29 cellular contexts compared by ENCODE assay signal in the genomic region with DNA sequence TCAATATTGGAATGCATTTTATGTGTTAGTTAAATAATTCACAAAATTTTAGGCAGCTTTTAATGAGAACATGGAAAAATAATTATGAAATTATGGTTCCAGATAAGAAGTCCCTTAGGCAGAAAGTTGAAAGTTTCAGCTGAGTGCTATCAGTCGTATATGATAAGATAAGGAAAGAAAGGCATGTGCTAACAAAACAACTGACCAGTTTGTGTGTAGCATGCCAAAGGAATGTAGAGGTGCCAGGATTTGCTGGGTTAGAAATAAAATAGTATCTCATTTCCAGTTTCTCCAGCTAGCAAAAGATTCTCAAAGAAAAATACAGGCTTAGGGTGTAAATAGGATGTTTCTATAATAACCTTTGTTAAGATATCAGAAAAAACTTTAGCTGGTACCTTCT.
"Had no signal": no experiment of that assay in that cellular context is flagged by ENCODE, and none has a peak within 500 bp of the region (broad histone marks: within the 10 kb centered on the region; RNA-seq: fewer than 3 reads in every experiment).

No MANE protein-coding gene starts in this region.

- H3K36me3 Mint-ChIP-seq: naive thymus-derived CD4-positive, alpha-beta T cell; natural killer cell; neural progenitor cell; stimulated activated effector memory CD8-positive, alpha-beta T cell treated with anti-CD3 and anti-CD28 coated beads, Interleukin-12 subunit alpha, Interleukin-12 subunit beta, amount 100 ng/mL, for 72 hours; stimulated activated naive B cell treated with anti-CD40 and anti-IgM and Interleukin-4, amounts not matched to agents 10 μg/mL and 1 μg/mL and 100 μg/mL, for 72 hours; type B pancreatic cell had no signal

- H3K9me3 ChIP-seq: psoas muscle, right lobe of liver, suprapubic skin, testis, tibial artery, transverse colon, upper lobe of right lung, uterus had no signal

- H3K27me3 Mint-ChIP-seq: naive thymus-derived CD4-positive, alpha-beta T cell; stimulated activated naive B cell treated with anti-CD40 and anti-IgM and Interleukin-4, amounts not matched to agents 10 μg/mL and 1 μg/mL and 100 μg/mL, for 72 hours; stimulated activated naive CD8-positive, alpha-beta T cell treated with anti-CD3 and anti-CD28 coated beads, Interleukin-15, Interleukin-2, amounts not matched to agents 100 ng/mL and 50 ng/mL, for 24 hours; type B pancreatic cell had no signal

- H3K4me3 ChIP-seq: neural progenitor cell, psoas muscle, right lobe of liver, sigmoid colon, suprapubic skin, testis, tibial artery, transverse colon, upper lobe of right lung, uterus had no signal

- H3K4me3 Mint-ChIP-seq: naive thymus-derived CD4-positive, alpha-beta T cell; natural killer cell; nephron; neural progenitor cell; stimulated activated effector memory CD8-positive, alpha-beta T cell treated with anti-CD3 and anti-CD28 coated beads, Interleukin-12 subunit alpha, Interleukin-12 subunit beta, amount 100 ng/mL, for 72 hours; stimulated activated naive B cell treated with anti-CD40 and anti-IgM and Interleukin-4, amounts not matched to agents 10 μg/mL and 1 μg/mL and 100 μg/mL, for 72 hours; stimulated activated naive CD8-positive, alpha-beta T cell treated with anti-CD3 and anti-CD28 coated beads, Interleukin-15, Interleukin-2, amounts not matched to agents 100 ng/mL and 50 ng/mL, for 24 hours; type B pancreatic cell had no signal

- H3K79me2 ChIP-seq: parathyroid adenoma had no signal

- H3K9me3 Mint-ChIP-seq: type B pancreatic cell had no signal

- H3K9ac ChIP-seq: neural progenitor cell, parathyroid adenoma had no signal

- DNase-seq: naive thymus-derived CD4-positive, alpha-beta T cell; natural killer cell; occipital lobe; posterior cingulate gyrus; psoas muscle; right lobe of liver; sigmoid colon; small intestine; stimulated activated CD4-positive, alpha-beta T cell treated with anti-CD3 and anti-CD28 coated beads, Interleukin-15, amount 100 ng/mL, for 24 hours; stimulated activated CD4-positive, alpha-beta T cell treated with anti-CD3 and anti-CD28 coated beads, Interleukin-2, amount 100 ng/mL, for 24 hours; stimulated activated CD4-positive, alpha-beta T cell treated with anti-CD3 and anti-CD28 coated beads, Interleukin-2, amount 100 ng/mL, for 48 hours; stimulated activated CD4-positive, alpha-beta T cell treated with anti-CD3 and anti-CD28 coated beads, Interleukin-4, amount 100 ng/mL, for 24 hours; stimulated activated naive B cell treated with anti-CD40 and anti-IgM and Interleukin-4, amounts not matched to agents 10 μg/mL and 1 μg/mL and 100 μg/mL, for 72 hours; stimulated activated naive CD4-positive, alpha-beta T cell treated with Interleukin-2 at 50 U/mL for 16 hours; substantia nigra; testis; tibial artery; transverse colon; upper lobe of right lung; uterus had no signal

- H3K27me3 ChIP-seq: neural progenitor cell, right lobe of liver, sigmoid colon, suprapubic skin, testis, tibial artery, transverse colon, upper lobe of right lung, uterus had no signal

- H3K4me1 Mint-ChIP-seq: naive thymus-derived CD4-positive, alpha-beta T cell; natural killer cell; neural progenitor cell; stimulated activated effector memory CD8-positive, alpha-beta T cell treated with anti-CD3 and anti-CD28 coated beads, Interleukin-12 subunit alpha, Interleukin-12 subunit beta, amount 100 ng/mL, for 72 hours; stimulated activated naive B cell treated with anti-CD40 and anti-IgM and Interleukin-4, amounts not matched to agents 10 μg/mL and 1 μg/mL and 100 μg/mL, for 72 hours had no signal

- H3K36me3 ChIP-seq: neural progenitor cell, right lobe of liver, sigmoid colon, suprapubic skin, tibial artery, transverse colon, upper lobe of right lung, uterus had no signal

- H3K4me2 ChIP-seq: neural progenitor cell had no signal

- H3K27ac ChIP-seq: neural progenitor cell, parathyroid adenoma, psoas muscle, right lobe of liver, sigmoid colon, suprapubic skin, testis, tibial artery, transverse colon, upper lobe of right lung, uterus had no signal

- ATAC-seq: naive thymus-derived CD4-positive, alpha-beta T cell; natural killer cell; psoas muscle; right cardiac atrium; right lobe of liver; stimulated activated effector memory CD8-positive, alpha-beta T cell treated with anti-CD3 and anti-CD28 coated beads, Interleukin-12 subunit alpha, Interleukin-12 subunit beta, amount 100 ng/mL, for 72 hours; stimulated activated naive B cell treated with anti-CD40 and anti-IgM and Interleukin-4, amounts not matched to agents 10 μg/mL and 1 μg/mL and 100 μg/mL, for 72 hours; upper lobe of right lung had no signal

- H3K27ac Mint-ChIP-seq: naive thymus-derived CD4-positive, alpha-beta T cell; natural killer cell; nephron; neural progenitor cell; progenitor cell of endocrine pancreas; stimulated activated effector memory CD8-positive, alpha-beta T cell treated with anti-CD3 and anti-CD28 coated beads, Interleukin-12 subunit alpha, Interleukin-12 subunit beta, amount 100 ng/mL, for 72 hours; stimulated activated naive B cell treated with anti-CD40 and anti-IgM and Interleukin-4, amounts not matched to agents 10 μg/mL and 1 μg/mL and 100 μg/mL, for 72 hours; stimulated activated naive CD8-positive, alpha-beta T cell treated with anti-CD3 and anti-CD28 coated beads, Interleukin-15, Interleukin-2, amounts not matched to agents 100 ng/mL and 50 ng/mL, for 24 hours; type B pancreatic cell had no signal

- H3K4me1 ChIP-seq: neural progenitor cell, parathyroid adenoma, psoas muscle, right lobe of liver, sigmoid colon, suprapubic skin, testis, tibial artery, transverse colon, upper lobe of right lung, uterus had no signal
